ENCODE assay signal across 27 cellular contexts in genomic region chr3:44932271-44932670, GRCh38. TPM values are rescaled to one million over a fixed set of nuclear protein-coding genes. Genes with fewer than 3 reads are reported as not detected.
"Had no signal": no experiment of that assay in that cellular context is flagged by ENCODE, and none has a peak within 500 bp of the region (broad histone marks: within the 10 kb centered on the region; RNA-seq: fewer than 3 reads in every experiment).

No MANE protein-coding gene starts in this region.

- H3K27me3 ChIP-seq: adrenal gland, SJSA1 had no signal

- DNase-seq: activated CD4-positive, alpha-beta T cell treated with anti-CD3 and anti-CD28 coated beads for 4 hours; activated CD8-positive, alpha-beta memory T cell treated with anti-CD3 and anti-CD28 coated beads, Interleukin-2, amount 50 U/mL, for 4 hours; activated CD8-positive, alpha-beta T cell treated with anti-CD3 and anti-CD28 coated beads for 36 hours; activated gamma-delta T cell treated with Interleukin-2 at 50 U/mL for 16 hours; activated naive CD4-positive, alpha-beta T cell treated with anti-CD3 and anti-CD28 coated beads, Interleukin-2, amount 10 ng/mL, durations not matched to agents 7 days and 5 days; activated naive CD8-positive, alpha-beta T cell treated with anti-CD3 and anti-CD28 coated beads, Interleukin-2, amount 10 ng/mL, durations not matched to agents 7 days and 5 days; activated T-cell treated with anti-CD3 and anti-CD28 coated beads, Interleukin-2, amount 50 U/mL, for 72 hours; adrenal gland; anterior cingulate cortex; KBM-7; NCI-H1092; NCI-H1417; NCI-H2029; NCI-H2107; NCI-H510A treated with DMSO at 0.1 percent for 48 hours; NCI-H69; NK-92 treated with Interleukin-12 subunit alpha and Interleukin-12 subunit beta, amount 100 ng/mL, for 24 hours; SHP77; SW 1271 had no signal

- H3K4me1 ChIP-seq: adrenal gland, SJSA1 had no signal

- FAIRE-seq: RCC 7860 had no signal

- H3K27ac ChIP-seq: adrenal gland, SJSA1 had no signal

- H3K27me3 Mint-ChIP-seq: activated CD8-positive, alpha-beta T cell treated with anti-CD3 and anti-CD28 coated beads for 36 hours; activated naive CD4-positive, alpha-beta T cell treated with anti-CD3 and anti-CD28 coated beads, Interleukin-2, amount 10 ng/mL, durations not matched to agents 7 days and 5 days; activated naive CD8-positive, alpha-beta T cell treated with anti-CD3 and anti-CD28 coated beads, Interleukin-2, amount 10 ng/mL, durations not matched to agents 7 days and 5 days had no signal

- H3K9me3 Mint-ChIP-seq: activated CD8-positive, alpha-beta T cell treated with anti-CD3 and anti-CD28 coated beads for 36 hours; activated naive CD4-positive, alpha-beta T cell treated with anti-CD3 and anti-CD28 coated beads, Interleukin-2, amount 10 ng/mL, durations not matched to agents 7 days and 5 days; activated naive CD8-positive, alpha-beta T cell treated with anti-CD3 and anti-CD28 coated beads, Interleukin-2, amount 10 ng/mL, durations not matched to agents 7 days and 5 days; activated T-cell treated with anti-CD3 and anti-CD28 coated beads, Interleukin-2, amount 50 U/mL, for 72 hours; activated T-helper 2 cell treated with anti-CD3 and anti-CD28 coated beads, Interferon-gamma antibody, Interleukin-2, Interleukin-4, amounts not matched to agents 10 μg/mL and 5 μg/mL and 100 μg/mL, durations not matched to agents 14 hours and 24 hours and 36 hours; T-helper 2 cell treated with Interferon-gamma antibody and Interleukin-4, amounts not matched to agents 5 μg/mL and 100 μg/mL, for 36 hours had no signal

- H3K27ac Mint-ChIP-seq: activated naive CD4-positive, alpha-beta T cell treated with anti-CD3 and anti-CD28 coated beads, Interleukin-2, amount 10 ng/mL, durations not matched to agents 7 days and 5 days; activated T-cell treated with anti-CD3 and anti-CD28 coated beads, Interleukin-2, amount 50 U/mL, for 72 hours; activated T-helper 2 cell treated with anti-CD3 and anti-CD28 coated beads, Interferon-gamma antibody, Interleukin-2, Interleukin-4, amounts not matched to agents 10 μg/mL and 5 μg/mL and 100 μg/mL, durations not matched to agents 14 hours and 24 hours and 36 hours had no signal

- H3K4me3 Mint-ChIP-seq: activated CD8-positive, alpha-beta T cell treated with anti-CD3 and anti-CD28 coated beads for 36 hours; activated naive CD4-positive, alpha-beta T cell treated with anti-CD3 and anti-CD28 coated beads, Interleukin-2, amount 10 ng/mL, durations not matched to agents 7 days and 5 days; activated T-cell treated with anti-CD3 and anti-CD28 coated beads, Interleukin-2, amount 50 U/mL, for 72 hours; T-helper 2 cell treated with Interferon-gamma antibody and Interleukin-4, amounts not matched to agents 5 μg/mL and 100 μg/mL, for 36 hours had no signal

- H3K4me3 ChIP-seq: adrenal gland, SJSA1 had no signal

- H3K9me3 ChIP-seq: adrenal gland, SJSA1 had no signal

- ATAC-seq: activated CD4-positive, CD25-positive, alpha-beta regulatory T cell treated with anti-CD3 and anti-CD28 coated beads, Interleukin-2, amount 50 U/mL, for 24 hours; activated CD8-positive, alpha-beta T cell treated with anti-CD3 and anti-CD28 coated beads for 36 hours; activated T-cell treated with anti-CD3 and anti-CD28 coated beads, Interleukin-2, amount 50 U/mL, for 72 hours; SK-N-SH treated with all-trans-retinoic acid at 6 μM for 48 hours had no signal

RNA-seq across cellular contexts. Expression of gene TGM4, which starts 57.9 kb away (rescaled TPM):
- total RNA-seq: activated CD8-positive, alpha-beta T cell treated with anti-CD3 and anti-CD28 coated beads for 36 hours; activated naive CD8-positive, alpha-beta T cell treated with anti-CD3 and anti-CD28 coated beads, Interleukin-2, amount 10 ng/mL, durations not matched to agents 7 days and 5 days; activated T-cell treated with anti-CD3 and anti-CD28 coated beads, Interleukin-2, amount 50 U/mL, for 72 hours; activated T-helper 2 cell treated with anti-CD3 and anti-CD28 coated beads, Interferon-gamma antibody, Interleukin-2, Interleukin-4, amounts not matched to agents 10 μg/mL and 5 μg/mL and 100 μg/mL, durations not matched to agents 14 hours and 24 hours and 36 hours; cardiac septum; T-helper 1 cell treated with Interleukin-12 subunit alpha and Interleukin-12 subunit beta and Interleukin-4 antibody, amounts not matched to agents 30 ng/mL and 1 ng/mL, for 36 hours had no signal
